In the genomic region with DNA sequence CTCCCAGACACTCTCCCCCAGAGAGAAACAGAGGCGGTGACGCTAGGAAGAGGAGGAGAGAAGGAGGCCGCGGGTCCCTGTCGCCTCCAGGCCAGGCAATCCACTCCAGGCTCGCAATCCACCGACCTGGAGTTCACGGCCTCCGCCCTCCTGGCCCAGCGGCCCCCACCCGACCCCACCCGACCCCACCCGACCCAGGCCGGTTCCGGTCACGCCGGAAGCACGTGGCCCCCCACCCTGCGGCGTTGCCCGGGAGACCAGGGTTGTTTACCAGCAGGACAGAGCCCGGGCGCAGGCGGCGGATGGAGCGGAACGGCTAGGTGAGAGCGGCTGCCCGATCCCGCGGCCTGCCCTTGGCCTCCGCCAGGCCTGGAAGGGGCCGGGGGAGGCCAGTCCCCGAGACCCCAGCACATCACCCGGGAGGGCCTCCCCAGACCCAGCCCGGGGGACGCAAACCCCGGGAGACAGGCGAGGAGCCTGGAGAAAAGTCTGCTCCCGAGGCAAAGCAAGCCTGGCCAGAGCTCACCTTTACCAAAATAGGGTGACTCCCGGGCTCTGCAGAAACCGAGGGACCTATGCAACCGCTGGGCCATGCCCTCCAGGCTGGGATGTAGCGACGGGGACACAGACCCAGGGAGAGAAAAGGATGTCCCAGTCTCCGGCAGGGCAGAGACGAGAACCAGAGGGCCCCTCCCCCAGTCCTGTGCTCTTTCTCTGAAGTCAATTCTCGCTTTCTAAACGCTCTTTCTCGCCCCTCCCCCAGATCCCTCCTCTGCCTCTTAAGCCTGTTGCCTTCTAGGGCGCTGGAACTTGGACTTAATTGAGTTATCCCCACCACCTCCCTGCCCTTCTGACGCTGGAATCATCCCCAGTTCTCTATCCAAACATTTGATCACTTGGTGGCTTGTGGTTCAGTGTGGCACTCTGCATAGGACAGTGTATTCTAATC, we compare ENCODE assay signal across 9 cellular contexts. TPM values are rescaled to one million over a fixed set of nuclear protein-coding genes. Genes with fewer than 3 reads are reported as not detected.
DNase-seq lines count a peak whose midpoint lies in the region; ATAC-seq and TF ChIP-seq lines count a peak whose summit lies in the region.
"Had no signal": no experiment of that assay in that cellular context is flagged by ENCODE, and none has a peak within 500 bp of the region (broad histone marks: within the 10 kb centered on the region; RNA-seq: fewer than 3 reads in every experiment).

A gene with protein sequence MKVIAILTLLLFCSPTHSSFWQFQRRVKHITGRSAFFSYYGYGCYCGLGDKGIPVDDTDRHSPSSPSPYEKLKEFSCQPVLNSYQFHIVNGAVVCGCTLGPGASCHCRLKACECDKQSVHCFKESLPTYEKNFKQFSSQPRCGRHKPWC (minus strand): TSS at position 685 of the 949 bp plus-strand sequence. CDS start 9,155 bp downstream, outside the sequence.
Gene UBXN10, plus strand, starts transcription at position 263 of the 949 bp plus-strand sequence. CDS start 4,466 bp downstream, outside the sequence.

- no peaks in the 10 kb centered on the region for H3F3A ChIP-seq in PC-3 (ENCODE audit: low read length, unreplicated experiment)

- H3K9me3 Mint-ChIP-seq in activated T-helper 17 cell treated with anti-CD3 and anti-CD28 coated beads, Interleukin-2, amount 50 U/mL, for 72 hours: no peaks in the 10 kb centered on the region

- CTCF ChIA-PET in PC-3 (lab: Charles Lee): no interaction called here

- peaks cover 5% of the 10 kb centered on the region for H3K27me3 Mint-ChIP-seq in activated T-helper 17 cell treated with anti-CD3 and anti-CD28 coated beads, Interleukin-2, amount 50 U/mL, for 72 hours

- no peak within 1 kb of the TSS for H3K4me2 ChIP-seq in PC-3 (ENCODE audit: low read length)

- peaks cover 44% of the 10 kb centered on the region for H3K4me1 Mint-ChIP-seq in activated T-helper 17 cell treated with anti-CD3 and anti-CD28 coated beads, Interleukin-2, amount 50 U/mL, for 72 hours

- no peak within 1 kb of the TSS for H3K9ac ChIP-seq in PC-3 (ENCODE audit: low read length)

- no peaks in the 10 kb centered on the region for H3K79me2 ChIP-seq in PC-3 (ENCODE audit: low read length)

- H3K4me1 ChIP-seq in right cardiac atrium (ENCODE audit: control insufficient read depth, insufficient read depth, low read length) (no peaks in the 10 kb centered on the region), PC-3 (ENCODE audit: insufficient read depth, low read length) (peaks cover 21% of the 10 kb centered on the region)

- no peaks in the 10 kb centered on the region for H4K20me1 ChIP-seq in PC-3 (ENCODE audit: low read length)

- H3K4me3 ChIP-seq in right cardiac atrium (ENCODE audit: low read length): peak within 1 kb of the TSS; percentile 57
- H3K4me3 ChIP-seq in retinal pigment epithelial cell (ENCODE audit: low read length): peak within 1 kb of the TSS; percentile 52
- H3K4me3 ChIP-seq in PC-3 (ENCODE audit: low read length): no peak within 1 kb of the TSS

- H3K9me3 ChIP-seq in right cardiac atrium (ENCODE audit: control insufficient read depth, low read length) (no peaks in the 10 kb centered on the region), PC-3 (ENCODE audit: low read length) (no peaks in the 10 kb centered on the region)

- 2% methylated on average over 52 of the region's 52 CpGs for WGBS in right cardiac atrium

- no peaks in the 10 kb centered on the region for H3K36me3 ChIP-seq in PC-3 (ENCODE audit: low read depth, low read length)

- POLR2A ChIA-PET in PC-3 (lab: Charles Lee; ENCODE audit: unreplicated experiment): no interaction called here

- H3K27me3 ChIP-seq in right cardiac atrium (ENCODE audit: control insufficient read depth, insufficient read depth): no peaks in the 10 kb centered on the region
- no peaks in the 10 kb centered on the region for H3K27me3 ChIP-seq in PC-3 (ENCODE audit: low read length)

- no peak within 1 kb of the TSS for H2AFZ ChIP-seq in PC-3 (ENCODE audit: low read length)

- DNase-seq in Right ventricle myocardium inferior (ENCODE audit: missing footprints): peak; percentile 89
- no peak for DNase-seq in cardiac septum (ENCODE audit: low spot score)
- peak; percentile 81 to 89 (median 88) for DNase-seq in right cardiac atrium
- DNase-seq in retinal pigment epithelial cell (ENCODE audit: low read depth): no peak
- no peak for DNase-seq in OCI-M2 (lab: John Stamatoyannopoulos, UW; ENCODE audit: unreplicated experiment)
- no peak for DNase-seq in PC-3

- intact Hi-C loops in Right ventricle myocardium inferior (cut with DNase I) (no loop called here), cardiac septum (cut with DNase I) (no loop called here), right cardiac atrium (cut with DNase I) (no loop called here), PC-3 (cut with micrococcal nuclease) (no loop called here)

- H3K27ac ChIP-seq in right cardiac atrium (ENCODE audit: low read length) (peak within 1 kb of the TSS; percentile 57), PC-3 (ENCODE audit: low read length) (no peak within 1 kb of the TSS)
- H3K27ac ChIP-seq: C4-2B had no signal

- no TSS peak for BruUV-seq in PC-3 (replicated peaks; lab: Mats Ljungman, UMichigan)

- peak within 1 kb of the TSS; percentile 80 for H3K4me3 Mint-ChIP-seq in activated T-helper 17 cell treated with anti-CD3 and anti-CD28 coated beads, Interleukin-2, amount 50 U/mL, for 72 hours

- peak; percentile 59 for ATAC-seq in Right ventricle myocardium inferior
- ATAC-seq in activated T-helper 17 cell treated with anti-CD3 and anti-CD28 coated beads, Interleukin-2, amount 50 U/mL, for 72 hours (replicated peaks): peak; percentile 59
- peak; percentile 72 to 88 for ATAC-seq in right cardiac atrium
- ATAC-seq in HG03139 (IDR thresholded peaks at IDR 0.05; ENCODE audit: unreplicated experiment): no peak
- ATAC-seq in PC-3: no peak

- TF ChIP-seq CTCF in retinal pigment epithelial cell (conservative IDR thresholded peaks at IDR 0.05; ENCODE audit: low read depth, low read length): no peak
- TF ChIP-seq CTCF in PC-3 (conservative IDR thresholded peaks at IDR 0.05; ENCODE audit: low read depth, low read length): no peak

- H3K36me3 Mint-ChIP-seq in activated T-helper 17 cell treated with anti-CD3 and anti-CD28 coated beads, Interleukin-2, amount 50 U/mL, for 72 hours (ENCODE audit: low read depth): no peaks in the 10 kb centered on the region

- no peaks in the 10 kb centered on the region for H3K9me2 ChIP-seq in PC-3 (replicated peaks; ENCODE audit: low read length)

- H3K27ac Mint-ChIP-seq in activated T-helper 17 cell treated with anti-CD3 and anti-CD28 coated beads, Interleukin-2, amount 50 U/mL, for 72 hours: peak within 1 kb of the TSS; percentile 92

RNA-seq across cellular contexts. Expression of the first gene that starts in this region (rescaled TPM):
- total RNA-seq in Right ventricle myocardium inferior (not detected), cardiac septum (not detected), right cardiac atrium (under 1 TPM in 1 of 4 donors, not detected in 3; 0.31 TPM), PC-3 (2014; rRNA removed) (0.12 TPM in 1 of 2 replicates, not detected in the other)
- under 1 TPM; 0.06 to 0.26 TPM for total RNA-seq in activated T-helper 17 cell treated with anti-CD3 and anti-CD28 coated beads, Interleukin-2, amount 50 U/mL, for 72 hours
- 0.02 TPM for polyA plus RNA-seq in right cardiac atrium

RNA-seq across cellular contexts. Expression of gene UBXN10, which starts in this region (rescaled TPM):
- 1.9 TPM for total RNA-seq in Right ventricle myocardium inferior
- 0.30 TPM for total RNA-seq in cardiac septum
- under 1 TPM; 0.37 to 0.63 TPM for total RNA-seq in activated T-helper 17 cell treated with anti-CD3 and anti-CD28 coated beads, Interleukin-2, amount 50 U/mL, for 72 hours
- 1 to 10 TPM; 4.7 to 6.3 (median 5.5) TPM for total RNA-seq in right cardiac atrium
- 3.2 TPM for polyA plus RNA-seq in right cardiac atrium
- total RNA-seq in PC-3 (2014; rRNA removed): 0.12 TPM in 1 of 2 replicates, not detected in the other

Comparison
In these comparisons a context has a peak if more than half of its experiments do, and no peak if none do; other contexts are left out.
1. DNase-seq: peak in Right ventricle myocardium inferior (single experiment) and right cardiac atrium (3 of 3); none in cardiac septum (single experiment), retinal pigment epithelial cell (single experiment), OCI-M2 (single experiment) and PC-3 (single experiment).
2. Peak in ATAC-seq in activated T-helper 17 cell treated with anti-CD3 and anti-CD28 coated beads, Interleukin-2, amount 50 U/mL, for 72 hours; RNA of the genes that start here not detected or under 1 TPM.
3. ATAC-seq: peak in Right ventricle myocardium inferior (single experiment) and right cardiac atrium (2 of 2); none in HG03139 (single experiment) and PC-3 (single experiment).